8 cellular contexts compared by ENCODE assay signal in the genomic region with DNA sequence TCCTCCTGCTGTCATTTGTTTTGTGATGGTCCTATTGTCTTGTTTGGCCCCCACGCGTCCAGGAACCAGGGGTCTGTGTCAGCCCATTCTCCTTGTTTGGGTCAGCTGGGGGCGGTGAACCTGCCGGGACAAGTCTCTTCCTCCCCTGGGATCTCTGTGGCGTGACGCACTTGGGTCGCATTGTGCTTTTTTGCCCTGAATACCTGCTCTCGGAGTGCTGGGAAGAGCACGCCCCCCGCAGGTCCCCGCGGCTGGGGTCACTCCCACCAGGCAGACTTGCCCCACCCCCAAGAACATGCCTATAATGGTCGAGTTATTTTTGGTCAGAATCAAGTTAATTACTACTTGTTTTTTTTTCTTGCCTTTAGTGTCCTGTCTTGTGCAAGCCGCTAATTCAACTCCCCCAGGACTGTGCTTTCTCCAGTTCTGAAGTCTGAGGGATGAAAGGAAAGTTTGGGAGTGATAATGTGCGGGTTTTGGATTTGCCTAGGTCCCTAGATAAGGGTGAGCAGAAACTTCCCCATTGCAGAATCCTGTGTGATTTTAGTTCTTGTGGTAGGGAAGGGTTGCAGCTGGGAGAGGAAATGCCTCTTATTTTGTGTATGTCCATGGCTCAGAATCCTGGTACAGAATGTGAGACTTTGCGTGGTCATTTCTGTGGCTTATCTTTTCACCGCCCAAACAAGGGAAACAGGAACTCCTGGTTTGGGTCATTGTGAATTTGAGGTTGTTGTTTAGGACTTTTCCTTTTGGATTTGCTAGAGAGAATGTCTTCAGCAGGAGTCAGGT. TPM values are rescaled to one million over a fixed set of nuclear protein-coding genes. Genes with fewer than 3 reads are reported as not detected.
DNase-seq lines count a peak whose midpoint lies in the region; ATAC-seq, FAIRE-seq and TF ChIP-seq lines count a peak whose summit lies in the region.

No MANE protein-coding gene starts in this region.

- H3K9me3 ChIP-seq in iPS DF 6.9 (ENCODE audit: control insufficient read depth, insufficient read depth, low read length) (no peaks in the 10 kb centered on the region), skeletal muscle satellite cell (replicated peaks; ENCODE audit: low read length) (no peaks in the 10 kb centered on the region)

- H3K27me3 ChIP-seq in iPS DF 6.9 (ENCODE audit: control insufficient read depth, insufficient read depth, low read length) (no peaks in the 10 kb centered on the region), skeletal muscle satellite cell (ENCODE audit: control insufficient read depth, insufficient read depth, low read length) (no peaks in the 10 kb centered on the region)

- WGBS in iPS DF 6.9 (ENCODE audit: insufficient coverage, insufficient read length): no CpG with 5 or more reads among the region's 17 CpGs

- ATAC-seq in HG02623 (IDR thresholded peaks at IDR 0.05; ENCODE audit: unreplicated experiment) (peak; percentile 2), GM18873 (IDR thresholded peaks at IDR 0.05; ENCODE audit: low FRiP score, unreplicated experiment) (no peak)

- no peak for TF ChIP-seq POLR2A in GM12891 (IDR thresholded peaks at IDR 0.05; ENCODE audit: low read depth, low read length)

- peak; percentile 50 for FAIRE-seq in GM12891 (lab: Jason Lieb, UNC)

- H3K27ac ChIP-seq in angular gyrus (ENCODE audit: low read depth, low read length) (peak overlapping the region; percentile 78), iPS DF 6.9 (ENCODE audit: low read length) (no peak overlapping the region)

- H3K4me1 ChIP-seq in iPS DF 6.9 (ENCODE audit: control insufficient read depth, insufficient read depth, low read length) (no peaks in the 10 kb centered on the region), skeletal muscle satellite cell (ENCODE audit: control insufficient read depth, insufficient read depth, low read length) (peaks cover 17% of the 10 kb centered on the region)

- H3K36me3 ChIP-seq in iPS DF 6.9 (ENCODE audit: control insufficient read depth, insufficient read depth, low read length) (no peaks in the 10 kb centered on the region), skeletal muscle satellite cell (ENCODE audit: insufficient read depth, low read length) (no peaks in the 10 kb centered on the region)

- H3K9ac ChIP-seq in skeletal muscle satellite cell (ENCODE audit: low read depth, low read length): peak overlapping the region; percentile 74

- DNase-seq in GM12891 (ENCODE audit: insufficient read length, low spot score) (peak; percentile 12), NCI-H345 (lab: John Stamatoyannopoulos, UW) (peak; percentile 70), iPS DF 6.9 (ENCODE audit: low read depth, low spot score) (no peak), Kasumi-1 (lab: John Stamatoyannopoulos, UW) (no peak)

- H3K4me3 ChIP-seq in iPS DF 6.9 (ENCODE audit: low read length) (peak overlapping the region; percentile 52; the same call in 1 of the 2 replicates), skeletal muscle satellite cell (ENCODE audit: low read length) (peak overlapping the region; percentile 90)

- peak overlapping the region; percentile 96 for H3K4me2 ChIP-seq in skeletal muscle satellite cell (ENCODE audit: low read length)

TF ChIP-seq in GM12891, 5 proteins besides CTCF, POLR2A, EP300 and RAD21:
- TF ChIP-seq TAF1 (IDR thresholded peaks at IDR 0.05; ENCODE audit: low read depth, low read length) (no peak), PAX5 (IDR thresholded peaks at IDR 0.05; ENCODE audit: insufficient read depth, low read length, severe bottlenecking) (no peak), POLR2AphosphoS5 (IDR thresholded peaks at IDR 0.05; ENCODE audit: low read depth, low read length) (no peak), POU2F2 (IDR thresholded peaks at IDR 0.05; ENCODE audit: low read depth, low read length) (no peak), SPI1 (IDR thresholded peaks at IDR 0.05; ENCODE audit: low read depth, low read length) (no peak)
TF ChIP-seq in GM12891: peak in this region for 0.

RNA-seq across cellular contexts. Expression of a gene that starts 0.8 kb away (rescaled TPM):
- polyA plus RNA-seq in GM12891 (2012; ENCODE audit: low read depth, missing spikeins): 1.1 TPM
- 0.51 and 0.87 TPM in 2 replicates for total RNA-seq in skeletal muscle satellite cell (2012; rRNA removed)

RNA-seq across cellular contexts. Expression of a gene that starts 29.6 kb away (rescaled TPM):
- 4,882 TPM for polyA plus RNA-seq in GM12891 (2012; ENCODE audit: low read depth, missing spikeins)
- total RNA-seq in skeletal muscle satellite cell (2012; rRNA removed): 1,279 and 1,905 TPM in 2 replicates

Comparison
In these comparisons a context has a peak if more than half of its experiments do, and no peak if none do; other contexts are left out.
1. DNase-seq: peak in GM12891 (single experiment) and NCI-H345 (single experiment); none in iPS DF 6.9 (single experiment) and Kasumi-1 (0 of 2).